Comparison of ENCODE assay signal across 15 cellular contexts in genomic region chr6:111215134-111215533, GRCh38.
DNase-seq lines count a peak whose midpoint lies in the region; TF ChIP-seq lines count a peak whose summit lies in the region.
"Had no signal": no experiment of that assay in that cellular context is flagged by ENCODE, and none has a peak within 500 bp of the region (broad histone marks: within the 10 kb centered on the region; RNA-seq: fewer than 3 reads in every experiment).

No MANE protein-coding gene starts in this region.

- no peak for DNase-seq in left ventricle myocardium inferior
- DNase-seq in right atrium auricular region (ENCODE audit: low spot score): no peak
- peak; percentile 17 for DNase-seq in astrocyte of the hippocampus (ENCODE audit: low read depth, low spot score)
- DNase-seq in fibroblast of the aortic adventitia (ENCODE audit: low read depth): peak; percentile 82
- no peak for DNase-seq in GM20000 (ENCODE audit: low spot score)
- no peak for DNase-seq in stimulated activated CD8-positive, alpha-beta memory T cell treated with anti-CD3 and anti-CD28 coated beads, Interleukin-4, amount 100 ng/mL, for 48 hours
- DNase-seq in erythroblast (lab: John Stamatoyannopoulos, UW): no peak
- DNase-seq: 8988T; CD4-positive, alpha-beta memory T cell; DMS153; DMS79 treated with DMSO at 0.1 percent for 48 hours; HCEC 1CT had no signal

- H3K4me1 ChIP-seq in left ventricle myocardium inferior (peaks cover 17% of the 10 kb centered on the region), right atrium auricular region (peaks cover 0 to 3% of the 10 kb centered on the region in 2 donors)
- H3K4me1 ChIP-seq: BLaER1 had no signal

- TF ChIP-seq CTCF in left ventricle myocardium inferior (IDR thresholded peaks at IDR 0.05; ENCODE audit: borderline replicate concordance) (no peak), right atrium auricular region (IDR thresholded peaks at IDR 0.05) (no peak), fibroblast of the aortic adventitia (IDR thresholded peaks at IDR 0.05; ENCODE audit: insufficient read depth, low read length) (no peak), GM20000 (IDR thresholded peaks at IDR 0.05; ENCODE audit: extremely low read depth, missing control alignments) (no peak)

- H3K36me3 ChIP-seq in left ventricle myocardium inferior: no peaks in the 10 kb centered on the region
- no peaks in the 10 kb centered on the region for H3K36me3 ChIP-seq in right atrium auricular region
- H3K36me3 ChIP-seq: BLaER1 had no signal

- H3K9me3 ChIP-seq in left ventricle myocardium inferior (replicated peaks) (no peaks in the 10 kb centered on the region), right atrium auricular region (no peaks in the 10 kb centered on the region)
- H3K9me3 ChIP-seq: BLaER1 had no signal

- no peak for TF ChIP-seq POLR2A in erythroblast (IDR thresholded peaks at IDR 0.05; ENCODE audit: low read length)

- H3K27me3 ChIP-seq in left ventricle myocardium inferior (ENCODE audit: low read depth): no peaks in the 10 kb centered on the region
- H3K27me3 ChIP-seq in right atrium auricular region: no peaks in the 10 kb centered on the region
- H3K27me3 ChIP-seq: BLaER1 had no signal

- H3K27ac ChIP-seq in left ventricle myocardium inferior (replicated peaks) (peak overlapping the region; percentile 11), right atrium auricular region (peak overlapping the region in 1 of 2 donors; percentile 47)
- H3K27ac ChIP-seq: BLaER1 had no signal

- intact Hi-C loops in left ventricle myocardium inferior (cut with micrococcal nuclease): no loop called here

- H3K4me3 ChIP-seq in left ventricle myocardium inferior (no peak overlapping the region), right atrium auricular region (no peak overlapping the region), fibroblast of the aortic adventitia (ENCODE audit: low read depth, low read length) (no peak overlapping the region)
- H3K4me3 ChIP-seq: BLaER1, GM12878, GM23338 had no signal

Comparison
In these comparisons a context has a peak if more than half of its experiments do, and no peak if none do; other contexts are left out.
1. DNase-seq: peak in astrocyte of the hippocampus (single experiment) and fibroblast of the aortic adventitia (single experiment); none in left ventricle myocardium inferior (single experiment), right atrium auricular region (single experiment), GM20000 (single experiment), stimulated activated CD8-positive, alpha-beta memory T cell treated with anti-CD3 and anti-CD28 coated beads, Interleukin-4, amount 100 ng/mL, for 48 hours (single experiment) and erythroblast (0 of 2).